Comparison of ENCODE assay signal across 1 cellular context in genomic region chr1:95622609-95623008, GRCh38.
TF ChIP-seq lines count a peak whose summit lies in the region.

No MANE protein-coding gene starts in this region.

TF ChIP-seq in H1, 55 proteins besides CTCF, POLR2A, EP300 and RAD21 (continued from another document):
- TF ChIP-seq CHD7 (IDR thresholded peaks at IDR 0.05; ENCODE audit: insufficient replicate concordance, low read length), result no peak
- TF ChIP-seq KDM4A (IDR thresholded peaks at IDR 0.05; ENCODE audit: low read depth, low read length, severe bottlenecking), result no peak
